ENCODE assay signal across 14 cellular contexts in the genomic region with DNA sequence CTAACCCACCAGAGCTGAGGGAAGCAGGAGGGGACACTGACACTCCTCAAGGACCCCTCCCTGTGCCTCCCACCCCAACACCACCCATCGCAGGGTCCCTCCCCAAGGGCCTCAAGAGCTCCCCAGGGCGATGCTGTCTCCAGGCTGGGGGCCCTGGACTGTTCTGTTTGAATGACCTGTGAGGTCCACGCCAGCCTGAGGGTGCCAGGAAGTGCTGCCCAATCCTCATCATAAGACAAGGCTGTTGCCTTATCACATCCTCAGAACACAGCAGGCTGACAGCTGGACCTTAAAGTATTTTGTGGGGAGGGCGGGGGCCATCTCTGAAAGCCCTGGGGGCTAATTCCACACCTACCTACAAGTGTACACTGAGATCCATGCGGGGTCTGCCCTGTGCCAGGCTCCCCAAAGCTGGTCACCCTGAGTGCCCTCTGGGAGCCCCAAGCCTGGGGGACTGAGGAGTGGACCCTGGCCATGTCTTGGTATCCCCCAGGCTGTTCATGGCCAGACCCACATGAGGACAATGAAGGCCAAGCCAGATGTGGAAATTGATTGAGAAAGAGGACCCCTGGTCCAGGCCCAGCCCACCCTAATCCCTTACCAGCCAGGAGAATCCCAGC. TPM values are rescaled to one million over a fixed set of nuclear protein-coding genes. Genes with fewer than 3 reads are reported as not detected.
"Had no signal": no experiment of that assay in that cellular context is flagged by ENCODE, and none has a peak within 500 bp of the region (broad histone marks: within the 10 kb centered on the region; RNA-seq: fewer than 3 reads in every experiment).

No MANE protein-coding gene starts in this region.

- H3K27ac ChIP-seq: coronary artery, esophagus muscularis mucosa, thoracic aorta, vagina had no signal

- H3K36me3 ChIP-seq: esophagus muscularis mucosa, thoracic aorta, vagina had no signal

- H3K9me3 ChIP-seq: esophagus muscularis mucosa, thoracic aorta, vagina had no signal

- H3K27me3 ChIP-seq: vagina had no signal

- H3K4me3 ChIP-seq: coronary artery, esophagus muscularis mucosa, lung, thoracic aorta, vagina had no signal

- DNase-seq: activated CD4-positive, alpha-beta T cell treated with anti-CD3 and anti-CD28 coated beads, Interleukin-2, amount 50 U/mL, for 48 hours; amniotic stem cell; central memory CD4-positive, alpha-beta T cell; hypothalamus; nephron progenitor cell; stimulated activated CD4-positive, alpha-beta T cell treated with anti-CD3 and anti-CD28 coated beads, Interleukin-2, amount 100 ng/mL, for 24 hours had no signal

- H3K4me1 ChIP-seq: esophagus muscularis mucosa, vagina had no signal

RNA-seq across cellular contexts. Expression of gene GOLGA6C, which starts 23.8 kb away (rescaled TPM):
- total RNA-seq: esophagus muscularis mucosa, lung, omental fat pad, sciatic nerve, vagina had no signal

RNA-seq across cellular contexts. Expression of gene GOLGA6D, which starts 48.3 kb away (rescaled TPM):
- total RNA-seq: esophagus muscularis mucosa, mesothelial cell of epicardium, thoracic aorta, vagina had no signal
- polyA plus RNA-seq: lung had no signal
